11 cellular contexts compared by ENCODE assay signal in genomic region chr6:16305788-16306187, GRCh38.
DNase-seq lines count a peak whose midpoint lies in the region; ATAC-seq and TF ChIP-seq lines count a peak whose summit lies in the region.
"Had no signal": no experiment of that assay in that cellular context is flagged by ENCODE, and none has a peak within 500 bp of the region (broad histone marks: within the 10 kb centered on the region; RNA-seq: fewer than 3 reads in every experiment).

No MANE protein-coding gene starts in this region.

- DNase-seq in medulla oblongata (ENCODE audit: extremely low spot score) (no peak), GDM1 (lab: John Stamatoyannopoulos, UW) (no peak), Calu3 (no peak), heart left ventricle (no peak)
- DNase-seq: activated CD4-positive, alpha-beta T cell treated with anti-CD3 and anti-CD28 coated beads, Interleukin-2, amount 50 U/mL, for 1 hour; effector memory CD4-positive, alpha-beta T cell had no signal

- no peak for TF ChIP-seq POLR2A in heart left ventricle (IDR thresholded peaks at IDR 0.05)

- H3K27ac Mint-ChIP-seq in dendritic cell treated with granulocyte-macrophage colony-stimulating factor and Interleukin-4, amounts not matched to agents 40 ng/mL and 50 ng/mL, for 4 days, result peak overlapping the region; percentile 13
- no peak overlapping the region for H3K27ac Mint-ChIP-seq in Calu3 (ENCODE audit: unreplicated experiment)

- no peaks in the 10 kb centered on the region for H3K9me3 ChIP-seq in heart left ventricle
- H3K9me3 ChIP-seq: HAP-1 had no signal

- no peak overlapping the region for H3K27ac ChIP-seq in heart left ventricle

- peaks cover 21% of the 10 kb centered on the region for H3K4me1 Mint-ChIP-seq in dendritic cell treated with granulocyte-macrophage colony-stimulating factor and Interleukin-4, amounts not matched to agents 40 ng/mL and 50 ng/mL, for 4 days (ENCODE audit: low read depth)
- no peaks in the 10 kb centered on the region for H3K4me1 Mint-ChIP-seq in Calu3 (ENCODE audit: low read depth, unreplicated experiment)

- peaks cover 0 to 40% (median 12%) of the 10 kb centered on the region in 9 donors for H3K36me3 ChIP-seq in heart left ventricle
- H3K36me3 ChIP-seq: HAP-1 had no signal

- peaks cover 94% of the 10 kb centered on the region for H3K36me3 Mint-ChIP-seq in dendritic cell treated with granulocyte-macrophage colony-stimulating factor and Interleukin-4, amounts not matched to agents 40 ng/mL and 50 ng/mL, for 4 days (ENCODE audit: low read depth)
- H3K36me3 Mint-ChIP-seq in Calu3 (ENCODE audit: insufficient read depth, unreplicated experiment), result no peaks in the 10 kb centered on the region

- no peak for TF ChIP-seq CTCF in Calu3 (IDR thresholded peaks at IDR 0.05; ENCODE audit: unreplicated experiment)
- no peak for TF ChIP-seq CTCF in heart left ventricle (IDR thresholded peaks at IDR 0.05)

- no peaks in the 10 kb centered on the region for H3K27me3 ChIP-seq in heart left ventricle

- CTCF ChIA-PET in Calu3 (lab: Charles Lee), result no interaction called here

- no peak overlapping the region for H3K4me3 Mint-ChIP-seq in dendritic cell treated with granulocyte-macrophage colony-stimulating factor and Interleukin-4, amounts not matched to agents 40 ng/mL and 50 ng/mL, for 4 days
- H3K4me3 Mint-ChIP-seq in Calu3 (ENCODE audit: low read depth, unreplicated experiment), result no peak overlapping the region

- H3K4me3 ChIP-seq in heart left ventricle, result no peak overlapping the region
- H3K4me3 ChIP-seq: HAP-1 had no signal

- H3K27me3 Mint-ChIP-seq in dendritic cell treated with granulocyte-macrophage colony-stimulating factor and Interleukin-4, amounts not matched to agents 40 ng/mL and 50 ng/mL, for 4 days, result no peaks in the 10 kb centered on the region
- no peaks in the 10 kb centered on the region for H3K27me3 Mint-ChIP-seq in Calu3 (ENCODE audit: unreplicated experiment)

- peaks cover 0 to 9% (median 0%) of the 10 kb centered on the region in 12 donors for H3K4me1 ChIP-seq in heart left ventricle

- peak; percentile 33 for ATAC-seq in GM18511 (IDR thresholded peaks at IDR 0.05; ENCODE audit: unreplicated experiment)
- peak; percentile 18 for ATAC-seq in GM21515 (IDR thresholded peaks at IDR 0.05; ENCODE audit: unreplicated experiment)
- peak; percentile 14 for ATAC-seq in HG03095 (IDR thresholded peaks at IDR 0.05; ENCODE audit: unreplicated experiment)
- ATAC-seq in heart left ventricle, result no peak

- 78 to 88% (median 86%) methylated on average over 19 of the region's 19 CpGs for WGBS in heart left ventricle, 4 donors

- no peaks in the 10 kb centered on the region for H3K9me3 Mint-ChIP-seq in dendritic cell treated with granulocyte-macrophage colony-stimulating factor and Interleukin-4, amounts not matched to agents 40 ng/mL and 50 ng/mL, for 4 days
- no peaks in the 10 kb centered on the region for H3K9me3 Mint-ChIP-seq in Calu3 (ENCODE audit: low read depth, unreplicated experiment)

- no TSS peak for BruUV-seq in Calu3 (replicated peaks; lab: Mats Ljungman, UMichigan)

- intact Hi-C loops in dendritic cell treated with granulocyte-macrophage colony-stimulating factor and Interleukin-4, amounts not matched to agents 40 ng/mL and 50 ng/mL, for 4 days (cut with micrococcal nuclease), result no loop called here
- intact Hi-C loops in Calu3 (cut with micrococcal nuclease; ENCODE audit: unreplicated experiment), result no loop called here
- intact Hi-C loops in heart left ventricle (cut with DNase I), result no loop called here

Comparison
In these comparisons a context has a peak if more than half of its experiments do, and no peak if none do; other contexts are left out.
1. ATAC-seq: peak in GM18511 (single experiment), GM21515 (single experiment) and HG03095 (single experiment); none in heart left ventricle (0 of 4).